ENCODE assay signal across 8 cellular contexts in genomic region chr4:147981305-147981704, GRCh38.
DNase-seq lines count a peak whose midpoint lies in the region; ATAC-seq and TF ChIP-seq lines count a peak whose summit lies in the region.

No MANE protein-coding gene starts in this region.

- no peaks in the 10 kb centered on the region for H3K36me3 ChIP-seq in BE2C

- ATAC-seq in GM18861 (IDR thresholded peaks at IDR 0.05; ENCODE audit: unreplicated experiment) (peak; percentile 97), GM21737 (IDR thresholded peaks at IDR 0.05; ENCODE audit: unreplicated experiment) (peak; percentile 70), HG03439 (IDR thresholded peaks at IDR 0.05; ENCODE audit: unreplicated experiment) (peak; percentile 97)

- peaks cover 16% of the 10 kb centered on the region for H3K4me1 ChIP-seq in BE2C

- no peaks in the 10 kb centered on the region; the same call in 1 of the 2 replicates for H3K27me3 ChIP-seq in BE2C

- TF ChIP-seq CTCF in BE2C (IDR thresholded peaks at IDR 0.05; ENCODE audit: low read depth, low read length): no peak

- no peaks in the 10 kb centered on the region for H3K9me3 ChIP-seq in BE2C

- DNase-seq in kidney glomerular epithelial cell (lab: John Stamatoyannopoulos, UW) (peak; percentile 17), midbrain (lab: John Stamatoyannopoulos, UW) (no peak), BE2C (no peak), AML-193 (lab: John Stamatoyannopoulos, UW) (no peak)
- no peak for DNase-seq in stimulated activated naive CD4-positive, alpha-beta T cell treated with Interleukin-2 at 50 U/mL for 16 hours (lab: John Stamatoyannopoulos, UW)

- no peak overlapping the region for H3K4me3 ChIP-seq in BE2C (ENCODE audit: low read depth, low read length)
